8 cellular contexts compared by ENCODE assay signal in the genomic region with DNA sequence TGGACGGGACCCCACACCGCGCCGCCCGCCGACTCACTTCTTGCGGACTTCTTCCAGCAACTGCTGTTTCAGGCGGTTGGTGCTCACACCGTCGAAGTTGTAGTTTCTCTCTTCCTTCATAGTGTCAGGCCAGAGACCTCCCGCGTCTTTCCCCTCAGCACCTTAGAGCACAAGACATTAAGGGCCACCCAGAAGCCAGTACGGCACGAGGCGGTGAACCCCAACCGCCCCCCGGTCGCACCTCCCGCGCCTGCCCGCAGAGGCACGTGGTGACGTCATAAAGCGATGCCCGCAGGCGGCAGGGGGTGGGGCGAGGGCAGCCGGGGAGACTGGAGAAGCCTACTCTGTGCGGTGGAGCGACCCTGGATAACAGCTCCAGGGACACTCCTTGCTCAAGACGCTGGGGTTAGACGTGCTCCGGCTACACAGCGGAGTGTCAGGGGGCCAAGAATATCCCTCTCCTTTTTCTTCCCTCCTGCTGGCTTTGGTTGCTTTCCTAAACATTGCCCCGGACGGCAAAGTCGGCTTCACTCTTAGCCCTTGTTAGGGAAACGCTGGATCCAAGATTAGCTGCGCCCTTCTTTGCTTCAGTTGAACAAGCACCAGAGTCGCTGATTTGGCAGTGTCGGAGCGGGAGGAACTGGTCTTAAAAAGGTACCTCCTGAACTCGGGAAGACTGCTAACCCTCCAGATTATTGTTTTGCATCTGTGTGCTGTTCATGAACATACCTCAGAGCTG. TPM values are rescaled to one million over a fixed set of nuclear protein-coding genes. Genes with fewer than 3 reads are reported as not detected.
DNase-seq lines count a peak whose midpoint lies in the region; ATAC-seq and TF ChIP-seq lines count a peak whose summit lies in the region.

A gene (minus strand): TSS at position 215 of the 739 bp plus-strand sequence. CDS start 95 bp downstream, at position 120.

- TF ChIP-seq CTCF in upper lobe of left lung (IDR thresholded peaks at IDR 0.05) = no peak

- DNase-seq in NCI-H345 (lab: John Stamatoyannopoulos, UW) = peak; percentile 51
- DNase-seq in NCI-H345 treated with DMSO at 0.1 percent for 48 hours (lab: John Stamatoyannopoulos, UW; ENCODE audit: unreplicated experiment) = no peak
- peak in 74 of 76 experiments; percentile 10 to 87 (median 74) for DNase-seq in HUDEP-2 (lab: John Stamatoyannopoulos, UW; ENCODE audit: unreplicated experiment in 76 of 76)
- DNase-seq in T-helper 17 cell = peak; percentile 42 to 55 (median 51)
- DNase-seq in amniotic epithelial cell (ENCODE audit: low read depth) = peak; percentile 55
- peak; percentile 76 for DNase-seq in left cardiac atrium
- peak; percentile 51 to 95 (median 70) for DNase-seq in posterior cingulate gyrus
- DNase-seq in upper lobe of left lung = peak; percentile 81 to 94

- peak within 1 kb of the TSS; percentile 90 for H3K4me3 Mint-ChIP-seq in T-helper 17 cell

- peak within 1 kb of the TSS in 2 of 4 donors; percentile 24 to 26 for H3K27ac ChIP-seq in upper lobe of left lung

- peaks cover 0 to 1% (median 0%) of the 10 kb centered on the region in 4 donors for H3K36me3 ChIP-seq in upper lobe of left lung

- ATAC-seq in T-helper 17 cell (peak; percentile 94), left cardiac atrium (peak; percentile 92 to 95), upper lobe of left lung (ENCODE audit: low FRiP score in 2 of 2) (peak; percentile 92)

- H3K27me3 Mint-ChIP-seq in T-helper 17 cell = peaks cover 7% of the 10 kb centered on the region

- H3K4me1 Mint-ChIP-seq in T-helper 17 cell = peaks cover 15% of the 10 kb centered on the region

- peaks cover 3 to 9% (median 6%) of the 10 kb centered on the region in 4 donors for H3K4me1 ChIP-seq in upper lobe of left lung

- no peak for TF ChIP-seq EP300 in upper lobe of left lung (IDR thresholded peaks at IDR 0.05)

- H3K4me3 ChIP-seq in upper lobe of left lung = peak within 1 kb of the TSS; percentile 49 to 60 (median 54)

- peak in 1 of 4 donors; percentile 17 for TF ChIP-seq POLR2A in upper lobe of left lung (IDR thresholded peaks at IDR 0.05)

- peak within 1 kb of the TSS; percentile 3 for H3K27ac Mint-ChIP-seq in T-helper 17 cell

- WGBS in upper lobe of left lung, 2 donors = 2% methylated on average over 14 to 21 of the region's 43 CpGs

- intact Hi-C loops in left cardiac atrium (cut with DNase I) = no loop called here
- intact Hi-C loops in posterior cingulate gyrus (cut with DNase I) = no loop called here

- H3K9me3 ChIP-seq in T-helper 17 cell (ENCODE audit: control insufficient read depth, low read length, poor library complexity, severe bottlenecking) (no peaks in the 10 kb centered on the region), upper lobe of left lung (no peaks in the 10 kb centered on the region)

- H3K27me3 ChIP-seq in upper lobe of left lung = no peaks in the 10 kb centered on the region

- no peaks in the 10 kb centered on the region for H3K36me3 Mint-ChIP-seq in T-helper 17 cell (ENCODE audit: low read depth)

RNA-seq across cellular contexts. Expression of the gene that starts here (rescaled TPM):
- not detected for total RNA-seq in T-helper 17 cell
- 1 to 10 TPM in 1 of 2 donors, under 1 TPM in 1; 0.68 to 1.8 TPM for total RNA-seq in left cardiac atrium
- under 1 TPM in 3 of 6 donors, not detected in 3; 0.20 to 0.74 (median 0.26) TPM for total RNA-seq in upper lobe of left lung

Comparison
In these comparisons a context has a peak if more than half of its experiments do, and no peak if none do; other contexts are left out.
1. Peak in DNase-seq and ATAC-seq in T-helper 17 cell; RNA of the gene not detected or under 1 TPM.
2. Peak in DNase-seq, ATAC-seq and H3K4me3 ChIP-seq in upper lobe of left lung; RNA of the gene not detected or under 1 TPM.